Comparison of ENCODE assay signal across 8 cellular contexts in genomic region chr1:116878804-116879477, GRCh38. TPM values are rescaled to one million over a fixed set of nuclear protein-coding genes. Genes with fewer than 3 reads are reported as not detected.
DNase-seq lines count a peak whose midpoint lies in the region; ATAC-seq and TF ChIP-seq lines count a peak whose summit lies in the region.

No MANE protein-coding gene starts in this region.

- H3K9me3 ChIP-seq in WERI-Rb-1 (ENCODE audit: severe bottlenecking) = no peaks in the 10 kb centered on the region

- no peaks in the 10 kb centered on the region for H3K36me3 ChIP-seq in WERI-Rb-1

- no peaks in the 10 kb centered on the region for H3K27me3 ChIP-seq in WERI-Rb-1 (ENCODE audit: insufficient read depth, low read depth, severe bottlenecking)

- H3K27ac ChIP-seq in WERI-Rb-1 = peak overlapping the region; percentile 78

- H3K4me3 ChIP-seq in WERI-Rb-1 (ENCODE audit: low read depth, low read length) (peak overlapping the region; percentile 37), skeletal muscle cell (ENCODE audit: low read depth, low read length) (peak overlapping the region; percentile 36)

- ATAC-seq in GM21515 (IDR thresholded peaks at IDR 0.05; ENCODE audit: unreplicated experiment) = peak; percentile 45
- peak; percentile 32 for ATAC-seq in left ventricle myocardium superior
- ATAC-seq in HG03565 (IDR thresholded peaks at IDR 0.05; ENCODE audit: unreplicated experiment) = no peak

- intact Hi-C loops in left ventricle myocardium superior (cut with micrococcal nuclease) = no loop called here

- DNase-seq in DMS79 (lab: John Stamatoyannopoulos, UW) = peak; percentile 79
- peak; percentile 94 for DNase-seq in NCI-H1694 treated with DMSO at 0.1 percent for 48 hours (lab: John Stamatoyannopoulos, UW)
- peak; percentile 77 for DNase-seq in WERI-Rb-1
- DNase-seq in left ventricle myocardium superior = peak; percentile 57
- peak; percentile 54 for DNase-seq in skeletal muscle cell (ENCODE audit: low read depth)
- no peak for DNase-seq in cortex of kidney (lab: John Stamatoyannopoulos, UW)

- TF ChIP-seq CTCF in WERI-Rb-1 (IDR thresholded peaks at IDR 0.05; ENCODE audit: low read depth, low read length) = no peak

RNA-seq across cellular contexts. Expression of gene PTGFRN, which starts 30.8 kb away (rescaled TPM):
- 99.6 TPM for total RNA-seq in left ventricle myocardium superior
